Comparison of ENCODE assay signal across 1 cellular context in genomic region chr1:207841907-207842306, GRCh38.
A peak's percentile ranks its signal among the peaks of the same experiment; 100 is the strongest.
TF ChIP-seq lines count a peak whose summit lies in the region.

No MANE protein-coding gene starts in this region.

TF ChIP-seq in GM12878, 131 proteins besides CTCF, POLR2A, EP300 and RAD21 (continued from another document):
- no peak for TF ChIP-seq BCLAF1 (IDR thresholded peaks at IDR 0.05)
- no peak for TF ChIP-seq NRF1 (conservative IDR thresholded peaks at IDR 0.05; ENCODE audit: low read depth, low read length)
- TF ChIP-seq RELB (IDR thresholded peaks at IDR 0.05; ENCODE audit: low read depth), result no peak
- TF ChIP-seq RUNX3 (IDR thresholded peaks at IDR 0.05; ENCODE audit: low read length), result 0 out of 2 replicates have a peak, but pooled peaks have one; percentile 14
TF ChIP-seq in GM12878: peak in this region for 1.
